ENCODE assay signal across 19 cellular contexts in the genomic region with DNA sequence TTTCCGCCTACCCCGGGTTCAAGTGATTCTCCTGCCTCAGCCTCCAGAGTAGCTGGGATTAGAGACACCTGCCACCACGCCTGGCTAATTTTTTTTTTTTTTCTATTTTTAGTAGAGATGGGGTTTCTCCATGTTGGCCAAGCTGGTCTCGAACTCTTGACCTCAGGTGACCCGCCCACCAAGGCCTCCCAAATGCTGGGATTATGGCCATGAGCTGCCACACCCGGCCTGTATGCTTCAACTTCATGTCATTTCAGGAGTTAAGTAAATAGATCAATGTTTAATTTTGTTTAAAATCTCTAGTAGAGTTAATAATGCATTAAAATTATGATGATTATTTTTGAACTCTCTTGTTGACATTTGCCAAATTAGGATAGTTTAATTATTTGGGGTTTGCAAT.
"Had no signal": no experiment of that assay in that cellular context is flagged by ENCODE, and none has a peak within 500 bp of the region (broad histone marks: within the 10 kb centered on the region; RNA-seq: fewer than 3 reads in every experiment).

No MANE protein-coding gene starts in this region.

- H3K9me3 ChIP-seq: mucosa of descending colon, right lobe of liver, suprapubic skin, transverse colon had no signal

- H3K27ac Mint-ChIP-seq: activated CD4-positive, alpha-beta memory T cell treated with anti-CD3 and anti-CD28 coated beads for 36 hours; activated CD4-positive, alpha-beta T cell treated with anti-CD3 and anti-CD28 coated beads for 36 hours; memory B cell; naive B cell; stimulated activated naive CD8-positive, alpha-beta T cell treated with anti-CD3 and anti-CD28 coated beads, Interleukin-15, amount 100 ng/mL, for 72 hours; T-helper 2 cell treated with Interferon-gamma antibody and Interleukin-4, amounts not matched to agents 5 μg/mL and 100 μg/mL, for 36 hours; WTC11 had no signal

- H3K4me1 ChIP-seq: pancreas, right lobe of liver had no signal

- H3K27ac ChIP-seq: coronary artery, pancreas, right lobe of liver had no signal

- H3K36me3 Mint-ChIP-seq: activated CD4-positive, alpha-beta memory T cell treated with anti-CD3 and anti-CD28 coated beads for 36 hours; brain; memory B cell; naive B cell; WTC11 had no signal

- ATAC-seq: activated CD4-positive, alpha-beta T cell treated with anti-CD3 and anti-CD28 coated beads for 36 hours; mucosa of descending colon; right lobe of liver; stimulated activated naive CD8-positive, alpha-beta T cell treated with anti-CD3 and anti-CD28 coated beads, Interleukin-15, amount 100 ng/mL, for 72 hours; WTC11 had no signal

- H3K4me3 Mint-ChIP-seq: activated CD4-positive, alpha-beta memory T cell treated with anti-CD3 and anti-CD28 coated beads for 36 hours; activated CD4-positive, alpha-beta T cell treated with anti-CD3 and anti-CD28 coated beads for 36 hours; memory B cell; naive B cell; stimulated activated naive CD8-positive, alpha-beta T cell treated with anti-CD3 and anti-CD28 coated beads, Interleukin-15, amount 100 ng/mL, for 72 hours; T-helper 2 cell treated with Interferon-gamma antibody and Interleukin-4, amounts not matched to agents 5 μg/mL and 100 μg/mL, for 36 hours; WTC11 had no signal

- H3K4me3 ChIP-seq: coronary artery, mucosa of descending colon, pancreas, right lobe of liver, suprapubic skin, transverse colon had no signal

- DNase-seq: activated CD4-positive, alpha-beta memory T cell treated with anti-CD3 and anti-CD28 coated beads for 36 hours; activated CD4-positive, alpha-beta T cell treated with anti-CD3 and anti-CD28 coated beads for 36 hours; activated naive CD4-positive, alpha-beta T cell treated with Interleukin-2 at 50 U/mL for 16 hours; activated T-cell treated with anti-CD3 and anti-CD28 coated beads for 4 hours; anterior cingulate cortex; mucosa of descending colon; naive B cell; right lobe of liver; small intestine; stimulated activated CD4-positive, alpha-beta T cell treated with anti-CD3 and anti-CD28 coated beads, Interleukin-4, amount 100 ng/mL, for 1 hour; stimulated activated naive CD8-positive, alpha-beta T cell treated with anti-CD3 and anti-CD28 coated beads, Interleukin-15, amount 100 ng/mL, for 72 hours; transverse colon had no signal

- H3K36me3 ChIP-seq: pancreas, right lobe of liver, suprapubic skin, transverse colon had no signal

- H3K27me3 ChIP-seq: pancreas, suprapubic skin had no signal

- H3K9me3 Mint-ChIP-seq: activated CD4-positive, alpha-beta memory T cell treated with anti-CD3 and anti-CD28 coated beads for 36 hours; memory B cell; naive B cell; stimulated activated naive CD8-positive, alpha-beta T cell treated with anti-CD3 and anti-CD28 coated beads, Interleukin-15, amount 100 ng/mL, for 72 hours; T-helper 2 cell treated with Interferon-gamma antibody and Interleukin-4, amounts not matched to agents 5 μg/mL and 100 μg/mL, for 36 hours had no signal

- H3K4me1 Mint-ChIP-seq: activated CD4-positive, alpha-beta T cell treated with anti-CD3 and anti-CD28 coated beads for 36 hours; memory B cell; naive B cell had no signal
